In the genomic region with DNA sequence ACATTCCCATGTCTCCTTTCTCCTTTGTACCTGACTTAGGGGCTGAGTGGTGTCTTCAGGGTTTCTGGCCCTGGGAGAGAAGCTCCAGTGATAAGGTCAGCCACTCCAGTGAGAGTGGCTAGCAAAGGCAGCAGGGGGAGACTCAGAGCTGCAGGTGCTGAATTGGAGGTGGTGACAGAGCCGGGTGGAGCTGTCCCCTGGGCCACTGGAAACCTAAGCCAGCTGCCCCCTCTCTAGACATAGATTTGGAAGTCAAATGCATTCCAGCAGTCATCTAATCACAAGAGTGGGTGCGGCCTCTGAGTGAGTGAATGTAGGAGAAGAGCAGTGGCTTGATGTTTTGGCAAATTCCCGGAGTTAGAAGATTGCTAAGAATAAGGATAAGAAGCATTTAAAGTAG, we compare ENCODE assay signal across 9 cellular contexts. TPM values are rescaled to one million over a fixed set of nuclear protein-coding genes. Genes with fewer than 3 reads are reported as not detected.
A peak's percentile ranks its signal among the peaks of the same experiment; 100 is the strongest.
DNase-seq lines count a peak whose midpoint lies in the region; ATAC-seq and TF ChIP-seq lines count a peak whose summit lies in the region.
"Had no signal": no experiment of that assay in that cellular context is flagged by ENCODE, and none has a peak within 500 bp of the region (broad histone marks: within the 10 kb centered on the region; RNA-seq: fewer than 3 reads in every experiment).

No MANE protein-coding gene starts in this region.

- no TSS peak for BruUV-seq in PC-3 (replicated peaks; lab: Mats Ljungman, UMichigan)

- peak; percentile 57 for ATAC-seq in GM18511 (IDR thresholded peaks at IDR 0.05; ENCODE audit: unreplicated experiment)
- 0 out of 2 replicates have a peak, but pooled peaks have one; percentile 5 for ATAC-seq in PC-3
- no peak for ATAC-seq in HG03469 (IDR thresholded peaks at IDR 0.05; ENCODE audit: unreplicated experiment)
- no peak for ATAC-seq in effector memory CD8-positive, alpha-beta T cell (replicated peaks)
- ATAC-seq in HG03439 (IDR thresholded peaks at IDR 0.05; ENCODE audit: unreplicated experiment): no peak

- no peak overlapping the region for H3K9ac ChIP-seq in PC-3 (ENCODE audit: low read length)

- no peaks in the 10 kb centered on the region for H3K9me2 ChIP-seq in PC-3 (replicated peaks; ENCODE audit: low read length)

- no peak overlapping the region for H3K4me3 Mint-ChIP-seq in effector memory CD8-positive, alpha-beta T cell

- peak overlapping the region; percentile 78 for H3K27ac ChIP-seq in PC-3 (ENCODE audit: low read length)
- peak overlapping the region; percentile 42 for H3K27ac ChIP-seq in left ventricle myocardium inferior (replicated peaks)

- intact Hi-C loops in PC-3 (cut with micrococcal nuclease) (loop anchor here (1.0 kb wide), 1 partner anchor 45 kb away; no protein-coding TSS in a partner anchor), left ventricle myocardium inferior (cut with micrococcal nuclease) (no loop called here)

- DNase-seq in A172 (ENCODE audit: low spot score) (peak; percentile 71), PC-3 (peak; percentile 38), left ventricle myocardium inferior (peak; percentile 52)
- DNase-seq in effector memory CD8-positive, alpha-beta T cell: no peak
- no peak for DNase-seq in activated CD4-positive, alpha-beta T cell treated with anti-CD3 and anti-CD28 coated beads, Interleukin-2, amount 50 U/mL, for 48 hours
- DNase-seq: activated CD8-positive, alpha-beta memory T cell treated with anti-CD3 and anti-CD28 coated beads, Interleukin-2, amount 50 U/mL, for 48 hours had no signal

- peak; percentile 36; the same call in 1 of the 2 replicates for TF ChIP-seq CTCF in PC-3 (conservative IDR thresholded peaks at IDR 0.05; ENCODE audit: low read depth, low read length)
- TF ChIP-seq CTCF in left ventricle myocardium inferior (IDR thresholded peaks at IDR 0.05; ENCODE audit: borderline replicate concordance): peak; percentile 56

- no peak overlapping the region for H2AFZ ChIP-seq in PC-3 (ENCODE audit: low read length)

- H3F3A ChIP-seq in PC-3 (ENCODE audit: low read length, unreplicated experiment): peaks cover 18% of the 10 kb centered on the region

- H3K27ac Mint-ChIP-seq in effector memory CD8-positive, alpha-beta T cell: no peak overlapping the region

- H3K36me3 ChIP-seq in PC-3 (ENCODE audit: low read depth, low read length) (no peaks in the 10 kb centered on the region), left ventricle myocardium inferior (peaks cover under 1% of the 10 kb centered on the region)

- H3K27me3 Mint-ChIP-seq in effector memory CD8-positive, alpha-beta T cell: peaks cover 43 to 62% of the 10 kb centered on the region in 2 donors

- no peak overlapping the region for H3K4me3 ChIP-seq in PC-3 (ENCODE audit: low read length)
- no peak overlapping the region for H3K4me3 ChIP-seq in left ventricle myocardium inferior

- H3K79me2 ChIP-seq in PC-3 (ENCODE audit: low read length): peaks cover 25% of the 10 kb centered on the region; the same call in 1 of the 2 replicates

- H3K4me1 Mint-ChIP-seq in effector memory CD8-positive, alpha-beta T cell (ENCODE audit: low read depth in 2 of 2): peaks cover 0 to 7% of the 10 kb centered on the region in 2 donors

- CTCF ChIA-PET in PC-3 (lab: Charles Lee): interaction anchor here (0.6 kb wide), 1 partner anchor 73 kb away, joined by 3 read pairs; no protein-coding TSS in a partner anchor

- H3K27me3 ChIP-seq in PC-3 (ENCODE audit: low read length) (no peaks in the 10 kb centered on the region), left ventricle myocardium inferior (ENCODE audit: low read depth) (no peaks in the 10 kb centered on the region)

- H3K9me3 Mint-ChIP-seq in effector memory CD8-positive, alpha-beta T cell: no peaks in the 10 kb centered on the region

- H3K9me3 ChIP-seq in PC-3 (ENCODE audit: low read length) (no peaks in the 10 kb centered on the region), left ventricle myocardium inferior (replicated peaks) (no peaks in the 10 kb centered on the region)

- peaks cover 10% of the 10 kb centered on the region for H4K20me1 ChIP-seq in PC-3 (ENCODE audit: low read length)

- H3K4me1 ChIP-seq in PC-3 (ENCODE audit: insufficient read depth, low read length) (peaks cover 35% of the 10 kb centered on the region), left ventricle myocardium inferior (peaks cover 50% of the 10 kb centered on the region)

- POLR2A ChIA-PET in PC-3 (lab: Charles Lee; ENCODE audit: unreplicated experiment): no interaction called here

- H3K36me3 Mint-ChIP-seq in effector memory CD8-positive, alpha-beta T cell (ENCODE audit: insufficient read depth): no peaks in the 10 kb centered on the region

- H3K4me2 ChIP-seq in PC-3 (ENCODE audit: low read length): peak overlapping the region; percentile 71; the same call in 1 of the 2 replicates

RNA-seq across cellular contexts. Expression of a gene that starts 28.5 kb away (rescaled TPM):
- total RNA-seq in A172 (2014; rRNA removed; shearing (Covaris generic)): 23.7 and 46.6 TPM in 2 replicates
- total RNA-seq in PC-3 (2014; rRNA removed) (18.9 and 20.2 TPM in 2 replicates), left ventricle myocardium inferior (20.2 TPM)

Comparison
In these comparisons a context has a peak if more than half of its experiments do, and no peak if none do; other contexts are left out.
1. DNase-seq: peak in A172 (single experiment), PC-3 (single experiment) and left ventricle myocardium inferior (single experiment); none in effector memory CD8-positive, alpha-beta T cell (0 of 3) and activated CD4-positive, alpha-beta T cell treated with anti-CD3 and anti-CD28 coated beads, Interleukin-2, amount 50 U/mL, for 48 hours (0 of 2).
2. ATAC-seq: peak in GM18511 (single experiment) and PC-3 (single experiment); none in HG03469 (single experiment), effector memory CD8-positive, alpha-beta T cell (single experiment) and HG03439 (single experiment).